In the genomic region with DNA sequence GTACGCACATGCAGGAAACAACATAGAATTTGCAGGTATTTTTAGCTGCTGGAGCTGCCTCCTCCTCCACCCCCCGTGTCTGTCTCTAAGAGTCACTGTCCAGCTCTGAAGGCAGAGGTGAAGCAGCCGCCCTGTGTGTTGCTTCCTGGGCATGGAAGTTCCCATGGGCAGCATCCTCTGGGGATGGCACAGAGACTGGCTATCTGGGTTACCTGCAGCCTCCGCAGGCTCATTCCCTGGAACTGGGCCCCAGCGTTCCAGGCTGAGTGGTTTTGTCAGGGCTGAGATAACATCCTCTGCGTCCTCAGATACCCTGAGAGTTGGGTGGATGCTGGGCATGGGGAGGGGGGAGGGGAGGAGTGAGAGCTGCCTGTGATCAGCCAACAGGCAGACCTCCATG, we compare ENCODE assay signal across 18 cellular contexts.
"Had no signal": no experiment of that assay in that cellular context is flagged by ENCODE, and none has a peak within 500 bp of the region (broad histone marks: within the 10 kb centered on the region; RNA-seq: fewer than 3 reads in every experiment).

No MANE protein-coding gene starts in this region.

- H3K36me3 ChIP-seq: breast epithelium, colonic mucosa, esophagus muscularis mucosa, pancreas, sigmoid colon, stomach, suprapubic skin, tibial nerve had no signal

- H3K27ac ChIP-seq: breast epithelium, colonic mucosa, dorsolateral prefrontal cortex, esophagus muscularis mucosa, pancreas, sigmoid colon, stomach, suprapubic skin, tibial nerve had no signal

- H3K4me3 ChIP-seq: breast epithelium, colonic mucosa, dorsolateral prefrontal cortex, esophagus muscularis mucosa, pancreas, sigmoid colon, smooth muscle cell, stomach, suprapubic skin, tibial nerve had no signal

- ATAC-seq: effector memory CD8-positive, alpha-beta T cell; natural killer cell; pancreas; stimulated activated memory B cell treated with anti-CD40 and anti-IgM and Interleukin-4, amounts not matched to agents 10 μg/mL and 1 μg/mL and 100 μg/mL, for 72 hours had no signal

- H3K9me3 ChIP-seq: breast epithelium, colonic mucosa, esophagus muscularis mucosa, pancreas, sigmoid colon, stomach, suprapubic skin had no signal

- DNase-seq: activated CD4-positive, alpha-beta T cell treated with anti-CD3 and anti-CD28 coated beads for 1 hour; activated CD4-positive, alpha-beta T cell treated with anti-CD3 and anti-CD28 coated beads, Interleukin-2, amount 50 U/mL, for 1 hour; activated naive CD4-positive, alpha-beta T cell; activated T-cell treated with anti-CD3 and anti-CD28 coated beads, Interleukin-2, amount 50 U/mL, for 1 hour; colonic mucosa; effector memory CD8-positive, alpha-beta T cell; natural killer cell; pancreas; sigmoid colon; stimulated activated CD4-positive, alpha-beta T cell treated with anti-CD3 and anti-CD28 coated beads, Interleukin-15, amount 100 ng/mL, for 24 hours; stomach had no signal

- H3K4me1 ChIP-seq: breast epithelium, colonic mucosa, pancreas, sigmoid colon, stomach, suprapubic skin, tibial nerve had no signal

- H3K27me3 ChIP-seq: breast epithelium, colonic mucosa, dorsolateral prefrontal cortex, esophagus muscularis mucosa, pancreas, sigmoid colon, stomach, suprapubic skin, tibial nerve had no signal

- H3K4me2 ChIP-seq: smooth muscle cell had no signal
